ENCODE assay signal across 1 cellular context in genomic region chr7:103990991-103991390, GRCh38.
TF ChIP-seq lines count a peak whose summit lies in the region.

No MANE protein-coding gene starts in this region.

TF ChIP-seq in GM23338, 12 proteins besides CTCF, POLR2A, EP300 and RAD21 (continued from another document):
- TF ChIP-seq REST (IDR thresholded peaks at IDR 0.05; ENCODE audit: unreplicated experiment) (no peak), ZNF462 (CRISPR knock-in tag; IDR thresholded peaks at IDR 0.05) (no peak), JUNB (IDR thresholded peaks at IDR 0.05; ENCODE audit: unreplicated experiment) (no peak), ETS1 (IDR thresholded peaks at IDR 0.05) (no peak), NANOG (IDR thresholded peaks at IDR 0.05; ENCODE audit: borderline replicate concordance) (no peak)
